Comparison of ENCODE assay signal across 18 cellular contexts in the genomic region with DNA sequence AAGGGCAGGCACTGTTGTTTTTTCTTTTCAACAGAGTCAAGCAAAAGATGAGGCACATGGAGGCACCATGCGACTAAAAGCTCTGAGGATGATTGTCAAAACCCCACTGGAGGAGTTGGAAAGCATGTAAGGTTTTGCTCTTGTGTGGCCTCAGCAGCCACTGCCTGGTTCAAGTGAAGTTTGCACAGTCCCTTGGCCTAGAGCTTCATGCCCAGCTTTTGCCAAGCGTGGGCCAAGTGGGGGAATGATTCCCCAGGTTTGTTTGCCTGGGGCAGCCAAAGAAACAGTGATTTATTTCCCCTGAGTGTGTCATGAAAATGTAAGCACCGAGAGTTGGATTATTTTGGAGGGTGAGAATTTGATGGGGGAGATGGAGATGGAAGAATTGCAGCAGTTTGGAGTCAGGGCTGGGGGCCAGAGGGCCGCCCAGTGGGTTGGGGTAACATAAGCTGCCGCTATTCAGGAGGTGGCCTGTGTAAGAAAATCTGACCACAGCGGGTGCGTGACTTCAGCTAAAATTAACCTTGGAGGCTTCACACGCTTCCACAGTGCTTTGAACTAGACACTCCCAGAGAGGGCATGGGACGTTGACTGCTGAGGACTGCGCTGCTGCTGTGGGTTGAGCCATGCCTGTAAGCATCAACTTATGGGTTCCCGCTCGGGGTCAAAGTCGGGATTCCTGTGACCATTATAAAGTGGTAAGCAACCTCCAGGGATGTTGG.
DNase-seq lines count a peak whose midpoint lies in the region; ATAC-seq, FAIRE-seq and TF ChIP-seq lines count a peak whose summit lies in the region.
"Had no signal": no experiment of that assay in that cellular context is flagged by ENCODE, and none has a peak within 500 bp of the region (broad histone marks: within the 10 kb centered on the region; RNA-seq: fewer than 3 reads in every experiment).

No MANE protein-coding gene starts in this region.

- peak; percentile 76 to 86 (median 80) for ATAC-seq in heart left ventricle
- ATAC-seq in HG02973 (IDR thresholded peaks at IDR 0.05; ENCODE audit: unreplicated experiment) = no peak

- no peak overlapping the region for H3K4me3 ChIP-seq in heart left ventricle
- H3K4me3 ChIP-seq in muscle layer of colon (ENCODE audit: low read depth in 1 of 2, low read length in 2 of 2) = peak overlapping the region in 1 of 2 donors; percentile 29
- H3K4me3 ChIP-seq in stomach smooth muscle (ENCODE audit: low read length in 2 of 2) = no peak overlapping the region
- H3K4me3 ChIP-seq: MG63, SJSA1 had no signal

- TF ChIP-seq POLR2A in heart left ventricle (IDR thresholded peaks at IDR 0.05) (no peak), GM12892 (IDR thresholded peaks at IDR 0.05; ENCODE audit: low read depth, low read length) (no peak)

- peaks cover 0 to 77% (median 40%) of the 10 kb centered on the region in 12 donors for H3K4me1 ChIP-seq in heart left ventricle
- H3K4me1 ChIP-seq in muscle layer of colon (ENCODE audit: insufficient read depth, low read length) = peaks cover 57% of the 10 kb centered on the region
- peaks cover 45% of the 10 kb centered on the region for H3K4me1 ChIP-seq in stomach smooth muscle (ENCODE audit: control insufficient read depth, insufficient read depth, low read length)
- H3K4me1 ChIP-seq: SJSA1 had no signal

- H3K27me3 ChIP-seq in heart left ventricle = no peaks in the 10 kb centered on the region
- no peaks in the 10 kb centered on the region for H3K27me3 ChIP-seq in muscle layer of colon (ENCODE audit: control insufficient read depth in 1 of 2, insufficient read depth in 2 of 2, low read length in 2 of 2)
- H3K27me3 ChIP-seq in stomach smooth muscle (ENCODE audit: control insufficient read depth in 1 of 2, insufficient read depth in 2 of 2, low read length in 2 of 2) = no peaks in the 10 kb centered on the region
- H3K27me3 ChIP-seq: MG63, SJSA1 had no signal

- no peak overlapping the region for H3K9ac ChIP-seq in muscle layer of colon (ENCODE audit: low read length)
- H3K9ac ChIP-seq in stomach smooth muscle (ENCODE audit: low read length in 2 of 2) = no peak overlapping the region

- H3K27ac ChIP-seq in heart left ventricle (peak overlapping the region in 10 of 12 donors; percentile 3 to 75 (median 22)), muscle layer of colon (ENCODE audit: low read depth, low read length) (peak overlapping the region; percentile 7), stomach smooth muscle (ENCODE audit: low read length) (peak overlapping the region; percentile 41)
- H3K27ac ChIP-seq: SJSA1 had no signal

- no peak for TF ChIP-seq CTCF in heart left ventricle (IDR thresholded peaks at IDR 0.05)

- intact Hi-C loops in heart left ventricle (cut with DNase I) = loop anchor here in 2 of 10 donors (5.0 kb wide), 2 partner anchors 89 to 251 kb away; no protein-coding TSS in a partner anchor

- H3K9me3 ChIP-seq in heart left ventricle (no peaks in the 10 kb centered on the region), muscle layer of colon (ENCODE audit: low read length) (no peaks in the 10 kb centered on the region), stomach smooth muscle (ENCODE audit: control insufficient read depth in 2 of 2, low read length in 2 of 2) (no peaks in the 10 kb centered on the region)
- H3K9me3 ChIP-seq: MG63, SJSA1 had no signal

- H3K36me3 ChIP-seq in heart left ventricle = no peaks in the 10 kb centered on the region
- no peaks in the 10 kb centered on the region for H3K36me3 ChIP-seq in muscle layer of colon (ENCODE audit: insufficient read depth, low read length)
- no peaks in the 10 kb centered on the region for H3K36me3 ChIP-seq in stomach smooth muscle (ENCODE audit: control insufficient read depth in 2 of 2, insufficient read depth in 2 of 2, low read length in 2 of 2)
- H3K36me3 ChIP-seq: SJSA1 had no signal

- DNase-seq in SW480 (ENCODE audit: low spot score) = peak; percentile 69
- peak in 2 of 5 donors; percentile 23 to 39 for DNase-seq in heart left ventricle
- DNase-seq in GM12892 (ENCODE audit: insufficient read length) = no peak
- DNase-seq in NCI-H510A treated with DMSO at 0.1 percent for 48 hours (lab: John Stamatoyannopoulos, UW) = no peak
- DNase-seq: CD4-positive, alpha-beta T cell; DMS53; GOT3; MG63; NCI-H1105; NCI-H1694; NCI-H2107; NCI-H2227 treated with DMSO at 0.1 percent for 48 hours; NCI-H526 treated with DMSO at 0.1 percent for 48 hours; NK-92 treated with Interleukin-12 subunit alpha and Interleukin-12 subunit beta, amount 100 ng/mL, for 24 hours had no signal

- FAIRE-seq in GM12892 (lab: Jason Lieb, UNC) = no peak

- 58 to 78% (median 61%) methylated on average over 13 of the region's 13 CpGs for WGBS in heart left ventricle, 4 donors
